Comparison of ENCODE assay signal across 8 cellular contexts in the genomic region with DNA sequence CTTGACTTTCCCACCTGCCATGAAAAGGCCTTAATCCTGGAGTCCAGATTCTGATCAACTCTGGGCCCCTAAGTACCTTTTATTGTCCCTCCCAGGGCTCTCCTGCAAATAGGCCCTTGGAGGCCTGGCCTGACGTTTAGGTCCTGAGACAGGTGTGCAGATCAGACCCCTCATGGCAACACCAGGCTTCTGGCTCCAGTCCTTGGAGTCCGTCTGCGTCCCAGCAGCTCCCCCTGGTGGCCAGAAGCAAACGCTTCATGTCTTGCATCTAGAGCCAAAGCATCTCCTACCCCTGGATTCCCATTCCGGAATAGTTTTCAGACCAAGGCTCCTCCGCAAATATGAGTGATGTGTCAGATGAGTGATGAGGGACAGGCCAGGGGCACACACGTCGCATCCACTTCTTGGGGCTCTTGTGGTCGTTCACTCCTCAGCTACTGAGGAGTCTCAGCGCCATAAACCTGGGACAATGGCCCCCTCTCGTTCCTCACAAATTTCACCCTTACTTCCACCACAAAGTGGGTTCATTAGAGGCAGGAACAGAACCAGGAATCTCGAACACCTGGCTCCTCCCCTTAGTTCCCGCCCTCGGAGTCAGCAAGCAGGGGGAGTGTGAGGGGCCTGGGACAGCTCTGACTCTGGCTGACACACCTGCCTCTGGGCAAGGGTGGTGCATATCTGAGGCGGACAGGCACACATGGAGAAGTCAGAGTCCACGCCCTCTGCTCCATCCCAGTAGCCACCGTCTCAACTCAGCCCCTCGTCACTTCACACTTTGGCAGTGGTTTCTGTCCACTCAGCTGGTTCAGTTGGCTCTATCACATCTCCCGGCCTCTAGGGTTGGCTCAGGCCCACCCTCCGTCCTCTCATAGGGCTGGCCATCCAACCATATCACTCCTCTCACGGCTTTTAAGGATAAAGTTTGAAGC.
DNase-seq lines count a peak whose midpoint lies in the region; ATAC-seq and TF ChIP-seq lines count a peak whose summit lies in the region.

No MANE protein-coding gene starts in this region.

- DNase-seq in AG09309 (ENCODE audit: low read depth), result peak; percentile 20
- DNase-seq in GM23248, result peak; percentile 78
- peak; percentile 39 for DNase-seq in NCI-H1694 treated with DMSO at 0.1 percent for 48 hours (lab: John Stamatoyannopoulos, UW)
- peak; percentile 56 for DNase-seq in T-helper 2 cell treated with Interferon-gamma antibody and Interleukin-4, amounts not matched to agents 5 μg/mL and 100 μg/mL, for 36 hours (ENCODE audit: low spot score)
- DNase-seq in amygdala (lab: John Stamatoyannopoulos, UW), result peak in 54 of 56 donors; percentile 3 to 86 (median 49)
- DNase-seq in left ventricle myocardium superior, result peak; percentile 89
- DNase-seq in retina, result peak; percentile 78

- H3K36me3 Mint-ChIP-seq in T-helper 2 cell treated with Interferon-gamma antibody and Interleukin-4, amounts not matched to agents 5 μg/mL and 100 μg/mL, for 36 hours (ENCODE audit: low read depth), result no peaks in the 10 kb centered on the region

- H3K4me3 Mint-ChIP-seq in T-helper 2 cell treated with Interferon-gamma antibody and Interleukin-4, amounts not matched to agents 5 μg/mL and 100 μg/mL, for 36 hours, result no peak overlapping the region

- H3K4me1 ChIP-seq in GM23248 (ENCODE audit: insufficient read depth), result no peaks in the 10 kb centered on the region

- no peak overlapping the region for H3K4me2 ChIP-seq in GM23248 (ENCODE audit: unreplicated experiment)

- in situ Hi-C loops in GM23248 (cut with MboI), result loop anchor here (10.0 kb wide), 1 partner anchor 203 kb away; no protein-coding TSS in a partner anchor

- H2AFZ ChIP-seq in GM23248, result no peak overlapping the region

- no peaks in the 10 kb centered on the region for H3K79me2 ChIP-seq in GM23248 (ENCODE audit: insufficient read depth)

- H3K27me3 ChIP-seq in GM23248 (replicated peaks; ENCODE audit: insufficient read depth), result no peaks in the 10 kb centered on the region

- no peaks in the 10 kb centered on the region for H3K4me1 Mint-ChIP-seq in T-helper 2 cell treated with Interferon-gamma antibody and Interleukin-4, amounts not matched to agents 5 μg/mL and 100 μg/mL, for 36 hours (ENCODE audit: low read depth)

- H3K9me2 ChIP-seq in GM23248 (ENCODE audit: insufficient read depth), result no peaks in the 10 kb centered on the region

- ATAC-seq in left ventricle myocardium superior (peak; percentile 84), GM19324 (IDR thresholded peaks at IDR 0.05; ENCODE audit: low FRiP score, unreplicated experiment) (no peak)

- no peaks in the 10 kb centered on the region for H3K27me3 Mint-ChIP-seq in T-helper 2 cell treated with Interferon-gamma antibody and Interleukin-4, amounts not matched to agents 5 μg/mL and 100 μg/mL, for 36 hours (ENCODE audit: low read depth)

- intact Hi-C loops in left ventricle myocardium superior (cut with micrococcal nuclease), result loop anchor here (5.0 kb wide), 1 partner anchor 475 kb away; no protein-coding TSS in a partner anchor

- H3K36me3 ChIP-seq in GM23248 (ENCODE audit: low read depth), result no peaks in the 10 kb centered on the region

- 30 to 35% methylated on average over 21 of the region's 21 CpGs for WGBS in GM23248 (ENCODE audit: low coverage in 1 of 2, low lambda C conversion rate in 2 of 2, missing lambda C conversion rate in 2 of 2), 2 experiments

- H3K9ac ChIP-seq in GM23248, result no peak overlapping the region

- H3K9me3 ChIP-seq in GM23248 (ENCODE audit: low read depth), result no peaks in the 10 kb centered on the region

- H3K9me3 Mint-ChIP-seq in T-helper 2 cell treated with Interferon-gamma antibody and Interleukin-4, amounts not matched to agents 5 μg/mL and 100 μg/mL, for 36 hours, result no peaks in the 10 kb centered on the region

- H4K20me1 ChIP-seq in GM23248 (ENCODE audit: insufficient read depth), result no peaks in the 10 kb centered on the region

- no peaks in the 10 kb centered on the region for H3F3A ChIP-seq in GM23248 (ENCODE audit: insufficient read depth)

- no peak overlapping the region for H3K27ac ChIP-seq in GM23248

- TF ChIP-seq CTCF in AG09309 (IDR thresholded peaks at IDR 0.05; ENCODE audit: control insufficient read depth, insufficient read depth, low read depth, low read length, missing control alignments), result peak; percentile 94

- H3K27ac Mint-ChIP-seq in T-helper 2 cell treated with Interferon-gamma antibody and Interleukin-4, amounts not matched to agents 5 μg/mL and 100 μg/mL, for 36 hours, result no peak overlapping the region

- H3K4me3 ChIP-seq in AG09309 (ENCODE audit: control insufficient read depth, low read depth, low read length) (no peak overlapping the region), GM23248 (no peak overlapping the region)

Comparison
In these comparisons a context has a peak if more than half of its experiments do, and no peak if none do; other contexts are left out.
1. DNase-seq: peak in every context shown above with its lines; median percentile 89 in left ventricle myocardium superior; 78 in GM23248; 78 in retina; 56 in T-helper 2 cell treated with Interferon-gamma antibody and Interleukin-4, amounts not matched to agents 5 μg/mL and 100 μg/mL, for 36 hours; 49 in amygdala; 39 in NCI-H1694 treated with DMSO at 0.1 percent for 48 hours; 20 in AG09309.